ENCODE assay signal across 8 cellular contexts in the genomic region with DNA sequence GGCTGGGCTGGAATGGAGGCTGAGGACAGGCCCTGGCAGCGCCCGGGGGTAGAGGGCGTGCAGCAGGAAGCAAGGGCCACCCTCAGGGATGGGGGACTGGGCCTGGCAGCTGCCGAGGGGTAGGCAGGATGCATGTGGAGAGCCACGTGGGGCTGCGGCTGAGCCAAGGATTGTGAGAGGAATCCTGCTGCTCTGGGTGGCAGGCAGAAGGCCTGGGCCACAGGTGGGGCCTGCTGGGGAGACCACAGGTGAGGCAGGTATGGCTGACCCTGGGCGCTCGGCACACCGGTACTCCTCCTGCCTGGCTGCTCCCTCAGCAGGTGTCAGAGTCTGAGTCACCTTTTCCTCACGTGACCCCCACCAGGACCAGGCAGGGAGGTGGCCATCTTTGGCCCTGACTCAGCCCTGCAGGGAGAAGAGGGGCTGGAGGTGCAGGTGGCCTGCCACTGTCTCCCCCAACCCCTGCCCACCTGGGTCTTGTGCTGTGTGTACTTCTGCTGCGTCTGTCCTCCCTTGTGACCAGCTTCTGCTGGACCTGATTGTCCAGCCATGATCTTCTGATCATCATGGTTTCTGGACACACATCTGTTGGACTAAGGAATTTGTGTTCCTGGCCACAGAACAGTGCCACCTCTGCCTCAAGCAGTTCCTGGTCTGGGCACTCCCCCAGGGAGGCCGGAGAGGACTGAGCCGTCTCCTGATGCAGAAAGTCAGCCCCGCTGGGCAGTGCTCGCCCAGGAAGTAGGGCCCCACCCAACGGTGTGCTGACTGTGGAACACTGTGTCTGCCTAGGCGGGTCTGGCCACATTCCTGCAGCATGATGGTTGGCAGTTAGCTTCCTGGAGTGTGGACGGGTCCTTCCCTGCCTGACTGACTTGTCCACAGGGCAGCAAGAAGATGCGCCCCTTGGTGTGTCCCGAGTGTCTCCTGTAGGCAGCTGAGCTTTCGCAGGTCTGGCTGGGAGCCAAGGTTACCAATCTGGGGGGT. TPM values are rescaled to one million over a fixed set of nuclear protein-coding genes. Genes with fewer than 3 reads are reported as not detected.
DNase-seq lines count a peak whose midpoint lies in the region; ATAC-seq and TF ChIP-seq lines count a peak whose summit lies in the region.

No MANE protein-coding gene starts in this region.

- no peaks in the 10 kb centered on the region for H3K27me3 ChIP-seq in left lung

- H3K4me1 ChIP-seq in left lung, result peaks cover 29 to 82% of the 10 kb centered on the region in 2 donors

- peaks cover 0 to 39% of the 10 kb centered on the region in 2 donors for H3K36me3 ChIP-seq in left lung

- peak overlapping the region; percentile 81 to 82 for H3K27ac ChIP-seq in left lung

- intact Hi-C loops in left lung (cut with DNase I), result no loop called here

- ATAC-seq in left lung (peak; percentile 91), GM21786 (IDR thresholded peaks at IDR 0.05; ENCODE audit: unreplicated experiment) (no peak)

- DNase-seq in DMS 273 (lab: John Stamatoyannopoulos, UW; ENCODE audit: unreplicated experiment) (peak; percentile 48), DMS 273 treated with DMSO at 0.1 percent for 48 hours (lab: John Stamatoyannopoulos, UW) (no peak), NCI-H510A treated with DMSO at 0.1 percent for 48 hours (lab: John Stamatoyannopoulos, UW) (peak; percentile 70), astrocyte of the spinal cord (ENCODE audit: low read depth, low spot score) (peak; percentile 70), left lung (peak; percentile 89 to 93), ureter (ENCODE audit: low spot score) (peak; percentile 92), C1 segment of cervical spinal cord (lab: John Stamatoyannopoulos, UW) (no peak)

- H3K4me3 ChIP-seq in astrocyte of the spinal cord (ENCODE audit: low read depth, low read length) (no peak overlapping the region), left lung (peak overlapping the region in 1 of 2 donors; percentile 11)

- in situ Hi-C loops in astrocyte of the spinal cord (cut with HindIII; ENCODE audit: low sequenced_read_pairs), result no loop called here

- H3K9me3 ChIP-seq in left lung, result no peaks in the 10 kb centered on the region

- no peak for TF ChIP-seq CTCF in astrocyte of the spinal cord (IDR thresholded peaks at IDR 0.05; ENCODE audit: low read depth, low read length)
- TF ChIP-seq CTCF in left lung (IDR thresholded peaks at IDR 0.05), result no peak

RNA-seq across cellular contexts. Expression of a gene that starts 6.4 kb away (rescaled TPM):
- total RNA-seq in left lung (10 to 100 TPM; 63.6 to 77.3 TPM), ureter (118 TPM)

RNA-seq across cellular contexts. Expression of a gene that starts 6.9 kb away (rescaled TPM):
- total RNA-seq in left lung (10 to 100 TPM; 71.5 to 79.8 TPM), ureter (126 TPM)

RNA-seq across cellular contexts. Expression of a gene that starts 21.6 kb away (rescaled TPM):
- total RNA-seq in left lung (10 to 100 TPM; 22.3 to 30.5 TPM), ureter (26.3 TPM)

RNA-seq across cellular contexts. Expression of a gene that starts 33.2 kb away (rescaled TPM):
- 10 to 100 TPM; 25.6 to 26.8 TPM for total RNA-seq in left lung
- total RNA-seq in ureter, result 43.4 TPM

Comparison
In these comparisons a context has a peak if more than half of its experiments do, and no peak if none do; other contexts are left out.
1. DNase-seq: peak in DMS 273 (single experiment), NCI-H510A treated with DMSO at 0.1 percent for 48 hours (single experiment), astrocyte of the spinal cord (single experiment), left lung (2 of 2) and ureter (single experiment); none in DMS 273 treated with DMSO at 0.1 percent for 48 hours (single experiment) and C1 segment of cervical spinal cord (0 of 14).